ENCODE assay signal across 19 cellular contexts in the genomic region with DNA sequence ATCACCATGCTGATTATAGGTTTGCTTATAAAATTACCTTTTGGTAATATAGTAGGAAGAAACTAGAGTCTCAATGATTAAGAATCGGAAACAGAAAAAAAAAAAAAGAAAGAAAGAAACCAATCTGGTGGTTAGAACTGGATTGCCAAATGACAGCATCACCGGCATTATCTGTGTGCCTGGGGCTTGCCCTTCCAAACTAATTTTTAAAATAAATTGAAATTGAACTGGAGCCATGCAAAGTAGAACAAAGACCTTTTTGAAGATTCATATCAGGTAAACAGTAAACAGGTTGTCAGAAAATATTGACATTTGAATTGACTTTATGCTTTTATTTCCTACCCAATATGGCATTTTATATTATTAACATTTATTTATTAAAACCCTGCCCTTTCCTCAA. TPM values are rescaled to one million over a fixed set of nuclear protein-coding genes. Genes with fewer than 3 reads are reported as not detected.
A peak's percentile ranks its signal among the peaks of the same experiment; 100 is the strongest.
DNase-seq lines count a peak whose midpoint lies in the region; ATAC-seq and TF ChIP-seq lines count a peak whose summit lies in the region.
"Had no signal": no experiment of that assay in that cellular context is flagged by ENCODE, and none has a peak within 500 bp of the region (broad histone marks: within the 10 kb centered on the region; RNA-seq: fewer than 3 reads in every experiment).

No MANE protein-coding gene starts in this region.

- no peak overlapping the region for H3K9ac ChIP-seq in SK-N-SH

- H3K27ac ChIP-seq in SK-N-SH (ENCODE audit: low read depth in 2 of 2, low read length in 1 of 2) (peak overlapping the region in 1 of 2 experiments; percentile 93; a peak in 2 of 4 replicates), dorsolateral prefrontal cortex (peak overlapping the region in 44 of 59 donors; percentile 3 to 89 (median 74))
- H3K27ac ChIP-seq: A549 had no signal

- H3K4me3 ChIP-seq in SK-N-SH (ENCODE audit: low read depth in 2 of 2, low read length in 1 of 2) (no peak overlapping the region), dorsolateral prefrontal cortex (no peak overlapping the region)
- H3K4me3 ChIP-seq: A549 had no signal

- TF ChIP-seq EP300 in SK-N-SH (IDR thresholded peaks at IDR 0.05; ENCODE audit: borderline replicate concordance in 1 of 2, low read depth in 1 of 2, low read length in 1 of 2), result peak in 1 of 2 experiments; percentile 78; a peak in 2 of 4 replicates

- H3K27me3 ChIP-seq in SK-N-SH (ENCODE audit: insufficient read depth) (no peaks in the 10 kb centered on the region), dorsolateral prefrontal cortex (no peaks in the 10 kb centered on the region)

- H3F3A ChIP-seq in SK-N-SH (replicated peaks; ENCODE audit: insufficient read depth), result no peaks in the 10 kb centered on the region

- no peak for TF ChIP-seq RAD21 in SK-N-SH (IDR thresholded peaks at IDR 0.05; ENCODE audit: low read length)

- H4K20me1 ChIP-seq in SK-N-SH (ENCODE audit: insufficient read depth), result no peaks in the 10 kb centered on the region

- ATAC-seq in SK-N-SH treated with all-trans-retinoic acid at 6 μM for 48 hours (no peak), GM18517 (IDR thresholded peaks at IDR 0.05; ENCODE audit: unreplicated experiment) (no peak), HG03432 (IDR thresholded peaks at IDR 0.05; ENCODE audit: unreplicated experiment) (no peak)
- ATAC-seq: A549 had no signal

- H2AFZ ChIP-seq in SK-N-SH (ENCODE audit: low read depth), result no peak overlapping the region

- H3K9me2 ChIP-seq in SK-N-SH, result no peaks in the 10 kb centered on the region

- H3K9me3 ChIP-seq in SK-N-SH, result no peaks in the 10 kb centered on the region
- H3K9me3 ChIP-seq: A549, Caco-2 had no signal

- H3K79me2 ChIP-seq in SK-N-SH (ENCODE audit: insufficient read depth), result no peaks in the 10 kb centered on the region

- intact Hi-C loops in dorsolateral prefrontal cortex (cut with DNase I), result no loop called here
- intact Hi-C loops in posterior cingulate gyrus (cut with DNase I), result no loop called here

- H3K4me2 ChIP-seq in SK-N-SH, result no peak overlapping the region
- H3K4me2 ChIP-seq: A549 had no signal

- no peaks in the 10 kb centered on the region for H3K36me3 ChIP-seq in SK-N-SH (replicated peaks in 1 of 2; ENCODE audit: control insufficient read depth in 1 of 2, insufficient read depth in 2 of 2, low read length in 1 of 2)

- WGBS in SK-N-SH (ENCODE audit: low lambda C conversion rate), result 33% methylated on average over 2 of the region's 2 CpGs

- CTCF ChIA-PET in SK-N-SH (lab: Yijun Ruan, JAX), result no interaction called here

- DNase-seq in SK-N-SH (peak; percentile 22), SHP77 treated with DMSO at 0.1 percent for 48 hours (lab: John Stamatoyannopoulos, UW) (peak; percentile 34), dorsolateral prefrontal cortex (no peak), posterior cingulate gyrus (no peak)
- DNase-seq: Caco-2; CD8-positive, alpha-beta memory T cell; DND-41; GF-D8; HCEC 1CT; HFFc6; IMR-90 had no signal

- peaks cover 0 to 18% of the 10 kb centered on the region in 2 experiments; a peak in 2 of 4 replicates for H3K4me1 ChIP-seq in SK-N-SH (ENCODE audit: control insufficient read depth in 1 of 2, insufficient read depth in 2 of 2, low read depth in 1 of 2, low read length in 1 of 2)
- H3K4me1 ChIP-seq: A549, Caco-2 had no signal

- no peak for TF ChIP-seq CTCF in SK-N-SH (IDR thresholded peaks at IDR 0.05)
- TF ChIP-seq CTCF in dorsolateral prefrontal cortex (IDR thresholded peaks at IDR 0.05 in 54 of 56, conservative IDR thresholded peaks at IDR 0.05 in 2 of 56; ENCODE audit: low read depth in 1 of 56, partially characterized antibody in 56 of 56), result no peak

- POLR2A ChIA-PET in SK-N-SH (lab: Yijun Ruan, JAX), result no interaction called here

TF ChIP-seq in SK-N-SH, 30 proteins besides CTCF, POLR2A, EP300 and RAD21:
- no peak for TF ChIP-seq RXRA (IDR thresholded peaks at IDR 0.05; ENCODE audit: borderline replicate concordance, low read depth)
- peak; percentile 65; the same call in 1 of the 2 replicates for TF ChIP-seq RCOR1 (IDR thresholded peaks at IDR 0.05; ENCODE audit: low read length)
- TF ChIP-seq NRF1 (IDR thresholded peaks at IDR 0.05; ENCODE audit: low read depth, low read length), result no peak
- TF ChIP-seq FOXM1 (IDR thresholded peaks at IDR 0.05; ENCODE audit: low read depth), result no peak
- TF ChIP-seq, protein P1, sequence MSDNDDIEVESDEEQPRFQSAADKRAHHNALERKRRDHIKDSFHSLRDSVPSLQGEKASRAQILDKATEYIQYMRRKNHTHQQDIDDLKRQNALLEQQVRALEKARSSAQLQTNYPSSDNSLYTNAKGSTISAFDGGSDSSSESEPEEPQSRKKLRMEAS (IDR thresholded peaks at IDR 0.05; ENCODE audit: low read depth), result no peak
- TF ChIP-seq SIN3A (IDR thresholded peaks at IDR 0.05; ENCODE audit: borderline replicate concordance, low read depth, low read length), result no peak
- no peak for TF ChIP-seq FOXJ3 (CRISPR knock-in tag; IDR thresholded peaks at IDR 0.05)
- no peak for TF ChIP-seq JUND (IDR thresholded peaks at IDR 0.05)
- no peak for TF ChIP-seq MXI1 (IDR thresholded peaks at IDR 0.05; ENCODE audit: low read depth, low read length)
- no peak for TF ChIP-seq ELF1 (IDR thresholded peaks at IDR 0.05)
- TF ChIP-seq EZH2phosphoT487 (IDR thresholded peaks at IDR 0.05; ENCODE audit: borderline replicate concordance, low read depth), result no peak
- TF ChIP-seq GATA2 (CRISPR knock-in tag; IDR thresholded peaks at IDR 0.05), result peak; percentile 63
TF ChIP-seq in SK-N-SH: peak in this region for 2.

TF ChIP-seq in SK-N-SH treated with all-trans-retinoic acid at 6 μM for 48 hours, 23 proteins besides CTCF, POLR2A, EP300 and RAD21:
- TF ChIP-seq, protein P2, sequence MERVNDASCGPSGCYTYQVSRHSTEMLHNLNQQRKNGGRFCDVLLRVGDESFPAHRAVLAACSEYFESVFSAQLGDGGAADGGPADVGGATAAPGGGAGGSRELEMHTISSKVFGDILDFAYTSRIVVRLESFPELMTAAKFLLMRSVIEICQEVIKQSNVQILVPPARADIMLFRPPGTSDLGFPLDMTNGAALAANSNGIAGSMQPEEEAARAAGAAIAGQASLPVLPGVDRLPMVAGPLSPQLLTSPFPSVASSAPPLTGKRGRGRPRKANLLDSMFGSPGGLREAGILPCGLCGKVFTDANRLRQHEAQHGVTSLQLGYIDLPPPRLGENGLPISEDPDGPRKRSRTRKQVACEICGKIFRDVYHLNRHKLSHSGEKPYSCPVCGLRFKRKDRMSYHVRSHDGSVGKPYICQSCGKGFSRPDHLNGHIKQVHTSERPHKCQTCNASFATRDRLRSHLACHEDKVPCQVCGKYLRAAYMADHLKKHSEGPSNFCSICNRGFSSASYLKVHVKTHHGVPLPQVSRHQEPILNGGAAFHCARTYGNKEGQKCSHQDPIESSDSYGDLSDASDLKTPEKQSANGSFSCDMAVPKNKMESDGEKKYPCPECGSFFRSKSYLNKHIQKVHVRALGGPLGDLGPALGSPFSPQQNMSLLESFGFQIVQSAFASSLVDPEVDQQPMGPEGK (CRISPR knock-in tag; IDR thresholded peaks at IDR 0.05; ENCODE audit: borderline replicate concordance), result no peak
- TF ChIP-seq, protein P3, sequence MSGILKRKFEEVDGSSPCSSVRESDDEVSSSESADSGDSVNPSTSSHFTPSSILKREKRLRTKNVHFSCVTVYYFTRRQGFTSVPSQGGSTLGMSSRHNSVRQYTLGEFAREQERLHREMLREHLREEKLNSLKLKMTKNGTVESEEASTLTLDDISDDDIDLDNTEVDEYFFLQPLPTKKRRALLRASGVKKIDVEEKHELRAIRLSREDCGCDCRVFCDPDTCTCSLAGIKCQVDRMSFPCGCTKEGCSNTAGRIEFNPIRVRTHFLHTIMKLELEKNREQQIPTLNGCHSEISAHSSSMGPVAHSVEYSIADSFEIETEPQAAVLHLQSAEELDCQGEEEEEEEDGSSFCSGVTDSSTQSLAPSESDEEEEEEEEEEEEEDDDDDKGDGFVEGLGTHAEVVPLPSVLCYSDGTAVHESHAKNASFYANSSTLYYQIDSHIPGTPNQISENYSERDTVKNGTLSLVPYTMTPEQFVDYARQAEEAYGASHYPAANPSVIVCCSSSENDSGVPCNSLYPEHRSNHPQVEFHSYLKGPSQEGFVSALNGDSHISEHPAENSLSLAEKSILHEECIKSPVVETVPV (CRISPR knock-in tag; IDR thresholded peaks at IDR 0.05), result no peak
TF ChIP-seq in SK-N-SH treated with all-trans-retinoic acid at 6 μM for 48 hours: peak in this region for 0.

RNA-seq across cellular contexts. Expression of a gene that starts 11.2 kb away (rescaled TPM):
- 0.26 TPM in 1 of 2 replicates, not detected in the other for polyA plus RNA-seq in SK-N-SH (2012; rRNA removed)
- 0.01 TPM in 1 of 2 replicates, not detected in the other for polyA plus RNA-seq in SK-N-SH (2012; cell fraction: cytosol; rRNA removed)
- not detected in 2 replicates for polyA plus RNA-seq in SK-N-SH (2012; cell fraction: nucleus; rRNA removed)
- total RNA-seq in dorsolateral prefrontal cortex, result 1 to 10 TPM in 61 of 120 experiments, under 1 TPM in 33, not detected in 26; 0.21 to 8.7 (median 1.3) TPM
- total RNA-seq: Caco-2; CD8-positive, alpha-beta memory T cell; H4; HFFc6; HT-29; IMR-90 had no signal
- polyA plus RNA-seq: A549; AG04450; BJ; CD8-positive, alpha-beta memory T cell; IMR-90 had no signal

RNA-seq across cellular contexts. Expression of a gene that starts 48.7 kb away (rescaled TPM):
- polyA plus RNA-seq in SK-N-SH (2012; rRNA removed), result 0.06 TPM in 1 of 2 replicates, not detected in the other
- 0.06 TPM in 1 of 2 replicates, not detected in the other for polyA plus RNA-seq in SK-N-SH (2012; cell fraction: cytosol; rRNA removed)
- 0.06 TPM in 1 of 2 replicates, not detected in the other for polyA plus RNA-seq in SK-N-SH (2012; cell fraction: nucleus; rRNA removed)
- 1 to 10 TPM in 1 of 120 experiments, under 1 TPM in 2, not detected in 117; 0.28 to 1.1 (median 0.33) TPM for total RNA-seq in dorsolateral prefrontal cortex
- total RNA-seq: Caco-2; CD8-positive, alpha-beta memory T cell; H4; HT-29; IMR-90 had no signal
- polyA plus RNA-seq: A549; AG04450; CD8-positive, alpha-beta memory T cell had no signal

Comparison
In these comparisons a context has a peak if more than half of its experiments do, and no peak if none do; other contexts are left out.
1. DNase-seq: peak in SK-N-SH (single experiment) and SHP77 treated with DMSO at 0.1 percent for 48 hours (single experiment); none in dorsolateral prefrontal cortex (0 of 10) and posterior cingulate gyrus (0 of 10).